In the genomic region with DNA sequence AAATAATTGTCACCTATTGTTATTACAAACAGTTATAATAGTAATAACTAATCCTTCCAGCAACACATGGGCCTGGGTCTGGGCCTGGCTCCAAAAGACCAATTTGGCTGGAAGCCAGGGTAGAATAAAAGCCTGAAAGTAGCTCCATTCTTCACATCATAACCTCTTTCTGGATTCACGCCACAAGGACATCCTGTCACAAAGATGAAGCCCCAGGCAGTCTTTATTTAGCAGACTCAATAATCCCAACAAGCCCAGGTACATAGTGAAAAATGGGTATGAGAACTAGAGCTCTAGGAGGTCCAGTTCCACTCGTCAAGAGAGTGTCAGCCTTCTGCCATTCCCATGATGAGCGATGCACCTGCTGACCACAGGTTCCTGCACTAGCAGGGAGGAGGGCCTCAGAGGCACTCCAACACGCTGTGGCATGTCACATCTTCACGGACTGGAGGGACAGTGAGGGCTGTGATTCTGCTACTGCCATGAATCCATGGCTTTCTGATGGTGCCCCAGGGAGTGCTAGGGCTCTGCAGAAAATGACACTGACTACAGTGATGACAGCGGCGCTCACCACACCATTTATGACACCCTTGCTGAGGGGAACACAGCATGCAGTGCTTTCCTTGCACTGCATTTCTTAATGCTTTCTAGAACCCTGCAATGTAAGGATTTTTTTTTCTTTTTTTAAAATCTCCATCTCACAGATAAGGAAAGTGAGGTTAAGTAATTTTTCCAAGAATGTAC, we compare ENCODE assay signal across 1 cellular context.
TF ChIP-seq lines count a peak whose summit lies in the region.

No MANE protein-coding gene starts in this region.

TF ChIP-seq in GM23338, 12 proteins besides CTCF, POLR2A, EP300 and RAD21 (continued from another document):
- TF ChIP-seq, protein P1, sequence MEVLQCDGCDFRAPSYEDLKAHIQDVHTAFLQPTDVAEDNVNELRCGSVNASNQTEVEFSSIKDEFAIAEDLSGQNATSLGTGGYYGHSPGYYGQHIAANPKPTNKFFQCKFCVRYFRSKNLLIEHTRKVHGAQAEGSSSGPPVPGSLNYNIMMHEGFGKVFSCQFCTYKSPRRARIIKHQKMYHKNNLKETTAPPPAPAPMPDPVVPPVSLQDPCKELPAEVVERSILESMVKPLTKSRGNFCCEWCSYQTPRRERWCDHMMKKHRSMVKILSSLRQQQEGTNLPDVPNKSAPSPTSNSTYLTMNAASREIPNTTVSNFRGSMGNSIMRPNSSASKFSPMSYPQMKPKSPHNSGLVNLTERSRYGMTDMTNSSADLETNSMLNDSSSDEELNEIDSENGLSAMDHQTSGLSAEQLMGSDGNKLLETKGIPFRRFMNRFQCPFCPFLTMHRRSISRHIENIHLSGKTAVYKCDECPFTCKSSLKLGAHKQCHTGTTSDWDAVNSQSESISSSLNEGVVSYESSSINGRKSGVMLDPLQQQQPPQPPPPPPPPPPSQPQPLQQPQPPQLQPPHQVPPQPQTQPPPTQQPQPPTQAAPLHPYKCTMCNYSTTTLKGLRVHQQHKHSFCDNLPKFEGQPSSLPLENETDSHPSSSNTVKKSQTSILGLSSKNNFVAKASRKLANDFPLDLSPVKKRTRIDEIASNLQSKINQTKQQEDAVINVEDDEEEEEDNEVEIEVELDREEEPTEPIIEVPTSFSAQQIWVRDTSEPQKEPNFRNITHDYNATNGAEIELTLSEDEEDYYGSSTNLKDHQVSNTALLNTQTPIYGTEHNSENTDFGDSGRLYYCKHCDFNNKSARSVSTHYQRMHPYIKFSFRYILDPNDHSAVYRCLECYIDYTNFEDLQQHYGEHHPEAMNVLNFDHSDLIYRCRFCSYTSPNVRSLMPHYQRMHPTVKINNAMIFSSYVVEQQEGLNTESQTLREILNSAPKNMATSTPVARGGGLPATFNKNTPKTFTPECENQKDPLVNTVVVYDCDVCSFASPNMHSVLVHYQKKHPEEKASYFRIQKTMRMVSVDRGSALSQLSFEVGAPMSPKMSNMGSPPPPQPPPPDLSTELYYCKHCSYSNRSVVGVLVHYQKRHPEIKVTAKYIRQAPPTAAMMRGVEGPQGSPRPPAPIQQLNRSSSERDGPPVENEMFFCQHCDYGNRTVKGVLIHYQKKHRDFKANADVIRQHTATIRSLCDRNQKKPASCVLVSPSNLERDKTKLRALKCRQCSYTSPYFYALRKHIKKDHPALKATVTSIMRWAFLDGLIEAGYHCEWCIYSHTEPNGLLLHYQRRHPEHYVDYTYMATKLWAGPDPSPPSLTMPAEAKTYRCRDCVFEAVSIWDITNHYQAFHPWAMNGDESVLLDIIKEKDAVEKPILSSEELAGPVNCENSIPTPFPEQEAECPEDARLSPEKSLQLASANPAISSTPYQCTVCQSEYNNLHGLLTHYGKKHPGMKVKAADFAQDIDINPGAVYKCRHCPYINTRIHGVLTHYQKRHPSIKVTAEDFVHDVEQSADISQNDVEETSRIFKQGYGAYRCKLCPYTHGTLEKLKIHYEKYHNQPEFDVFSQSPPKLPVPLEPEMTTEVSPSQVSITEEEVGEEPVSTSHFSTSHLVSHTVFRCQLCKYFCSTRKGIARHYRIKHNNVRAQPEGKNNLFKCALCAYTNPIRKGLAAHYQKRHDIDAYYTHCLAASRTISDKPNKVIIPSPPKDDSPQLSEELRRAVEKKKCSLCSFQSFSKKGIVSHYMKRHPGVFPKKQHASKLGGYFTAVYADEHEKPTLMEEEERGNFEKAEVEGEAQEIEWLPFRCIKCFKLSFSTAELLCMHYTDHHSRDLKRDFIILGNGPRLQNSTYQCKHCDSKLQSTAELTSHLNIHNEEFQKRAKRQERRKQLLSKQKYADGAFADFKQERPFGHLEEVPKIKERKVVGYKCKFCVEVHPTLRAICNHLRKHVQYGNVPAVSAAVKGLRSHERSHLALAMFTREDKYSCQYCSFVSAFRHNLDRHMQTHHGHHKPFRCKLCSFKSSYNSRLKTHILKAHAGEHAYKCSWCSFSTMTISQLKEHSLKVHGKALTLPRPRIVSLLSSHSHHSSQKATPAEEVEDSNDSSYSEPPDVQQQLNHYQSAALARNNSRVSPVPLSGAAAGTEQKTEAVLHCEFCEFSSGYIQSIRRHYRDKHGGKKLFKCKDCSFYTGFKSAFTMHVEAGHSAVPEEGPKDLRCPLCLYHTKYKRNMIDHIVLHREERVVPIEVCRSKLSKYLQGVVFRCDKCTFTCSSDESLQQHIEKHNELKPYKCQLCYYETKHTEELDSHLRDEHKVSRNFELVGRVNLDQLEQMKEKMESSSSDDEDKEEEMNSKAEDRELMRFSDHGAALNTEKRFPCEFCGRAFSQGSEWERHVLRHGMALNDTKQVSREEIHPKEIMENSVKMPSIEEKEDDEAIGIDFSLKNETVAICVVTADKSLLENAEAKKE (CRISPR knock-in tag; IDR thresholded peaks at IDR 0.05), result no peak
- TF ChIP-seq EZH2phosphoT487 (IDR thresholded peaks at IDR 0.05; ENCODE audit: unreplicated experiment), result no peak
